ENCODE assay signal across 8 cellular contexts in genomic region chr7:30321992-30322637, GRCh38. TPM values are rescaled to one million over a fixed set of nuclear protein-coding genes. Genes with fewer than 3 reads are reported as not detected.
DNase-seq lines count a peak whose midpoint lies in the region; ATAC-seq and TF ChIP-seq lines count a peak whose summit lies in the region.

No MANE protein-coding gene starts in this region.

- H3K9me3 ChIP-seq in BLaER1 (peaks cover 5% of the 10 kb centered on the region), Peyer's patch (no peaks in the 10 kb centered on the region)

- peaks cover 28% of the 10 kb centered on the region for H3K4me1 ChIP-seq in BLaER1
- H3K4me1 ChIP-seq in Peyer's patch, result peaks cover 0 to 13% (median 0%) of the 10 kb centered on the region in 4 donors

- TF ChIP-seq POLR2A in Peyer's patch (IDR thresholded peaks at IDR 0.05), result no peak

- no peaks in the 10 kb centered on the region for H3K27me3 Mint-ChIP-seq in stimulated activated memory B cell treated with anti-CD40 and anti-IgM and Interleukin-4, amounts not matched to agents 10 μg/mL and 1 μg/mL and 100 μg/mL, for 72 hours

- DNase-seq in Peyer's patch, result peak in 1 of 3 donors; percentile 45
- peak; percentile 56 for DNase-seq in fibroblast of gingiva (ENCODE audit: low read depth)
- DNase-seq in NCI-H1092 (lab: John Stamatoyannopoulos, UW), result no peak
- DNase-seq in NCI-H1048 (lab: John Stamatoyannopoulos, UW), result no peak

- H3K4me1 Mint-ChIP-seq in stimulated activated memory B cell treated with anti-CD40 and anti-IgM and Interleukin-4, amounts not matched to agents 10 μg/mL and 1 μg/mL and 100 μg/mL, for 72 hours, result peaks cover 76% of the 10 kb centered on the region

- peak overlapping the region; percentile 99 for H3K27ac Mint-ChIP-seq in stimulated activated memory B cell treated with anti-CD40 and anti-IgM and Interleukin-4, amounts not matched to agents 10 μg/mL and 1 μg/mL and 100 μg/mL, for 72 hours

- H3K4me3 ChIP-seq in BLaER1, result peak overlapping the region; percentile 26; the same call in 1 of the 2 replicates
- H3K4me3 ChIP-seq in Peyer's patch, result peak overlapping the region in 2 of 4 donors; percentile 10 to 19

- H3K36me3 ChIP-seq in BLaER1 (peaks cover 22% of the 10 kb centered on the region), Peyer's patch (no peaks in the 10 kb centered on the region)

- peaks cover 22% of the 10 kb centered on the region for H3K36me3 Mint-ChIP-seq in stimulated activated memory B cell treated with anti-CD40 and anti-IgM and Interleukin-4, amounts not matched to agents 10 μg/mL and 1 μg/mL and 100 μg/mL, for 72 hours

- H3K9me3 Mint-ChIP-seq in stimulated activated memory B cell treated with anti-CD40 and anti-IgM and Interleukin-4, amounts not matched to agents 10 μg/mL and 1 μg/mL and 100 μg/mL, for 72 hours, result peaks cover 4% of the 10 kb centered on the region

- H3K27ac ChIP-seq in BLaER1 (peak overlapping the region; percentile 37), Peyer's patch (peak overlapping the region; percentile 40 to 77 (median 63))

- ATAC-seq in GM18873 (IDR thresholded peaks at IDR 0.05; ENCODE audit: low FRiP score, unreplicated experiment), result peak; percentile 62
- ATAC-seq in HG03045 (IDR thresholded peaks at IDR 0.05; ENCODE audit: unreplicated experiment), result peak; percentile 80
- peak; percentile 88 for ATAC-seq in stimulated activated memory B cell treated with anti-CD40 and anti-IgM and Interleukin-4, amounts not matched to agents 10 μg/mL and 1 μg/mL and 100 μg/mL, for 72 hours

- H3K9ac ChIP-seq in BLaER1, result no peak overlapping the region; the same call in 1 of the 2 replicates

- H3K27me3 ChIP-seq in BLaER1, result no peaks in the 10 kb centered on the region
- H3K27me3 ChIP-seq in Peyer's patch, result no peaks in the 10 kb centered on the region

- H3K4me3 Mint-ChIP-seq in stimulated activated memory B cell treated with anti-CD40 and anti-IgM and Interleukin-4, amounts not matched to agents 10 μg/mL and 1 μg/mL and 100 μg/mL, for 72 hours, result peak overlapping the region; percentile 80

- peaks cover 96% of the 10 kb centered on the region for H4K20me1 ChIP-seq in BLaER1

- TF ChIP-seq CTCF in Peyer's patch (IDR thresholded peaks at IDR 0.05), result no peak

- H3K4me2 ChIP-seq in BLaER1, result peak overlapping the region; percentile 74

RNA-seq across cellular contexts. Expression of gene ZNRF2, which starts 37.7 kb away (rescaled TPM):
- 10 to 100 TPM; 27.2 to 43.6 (median 36.5) TPM for total RNA-seq in Peyer's patch
